ENCODE assay signal across 8 cellular contexts in the genomic region with DNA sequence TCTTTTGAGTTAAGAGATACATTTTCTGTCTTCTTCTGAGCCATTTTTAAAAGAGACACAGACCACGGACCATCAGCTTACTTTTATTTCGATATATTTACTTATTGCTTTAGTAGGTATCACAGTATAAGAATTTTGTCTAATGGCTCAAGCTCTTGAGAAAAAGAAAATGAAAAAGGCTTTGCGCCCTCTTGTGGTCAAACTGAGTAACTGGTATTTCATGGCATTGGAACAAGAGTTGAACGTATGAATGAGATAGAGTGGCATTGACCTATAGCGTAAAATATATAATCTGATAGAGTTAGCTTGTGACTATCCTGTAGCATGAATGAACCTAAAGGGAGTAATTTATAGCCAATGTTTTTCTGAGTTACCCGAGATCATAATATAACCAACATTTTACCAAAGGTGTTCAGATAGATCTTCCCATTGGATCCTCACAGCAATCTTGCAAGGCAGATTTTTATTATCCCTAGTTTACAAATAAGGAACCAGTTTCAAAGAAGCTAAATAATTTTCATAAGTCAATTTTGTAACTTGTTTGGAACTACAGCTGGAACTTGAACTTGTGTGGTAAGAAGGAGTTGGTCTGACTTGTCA.
DNase-seq lines count a peak whose midpoint lies in the region; ATAC-seq and TF ChIP-seq lines count a peak whose summit lies in the region.

No MANE protein-coding gene starts in this region.

- H3K4me1 ChIP-seq in body of pancreas: no peaks in the 10 kb centered on the region

- H3K4me3 ChIP-seq in body of pancreas: no peak overlapping the region

- H3K9me3 Mint-ChIP-seq in stimulated activated naive B cell treated with anti-CD40 and anti-IgM and Interleukin-4, amounts not matched to agents 10 μg/mL and 1 μg/mL and 100 μg/mL, for 72 hours: no peaks in the 10 kb centered on the region

- no peaks in the 10 kb centered on the region for H3K27me3 ChIP-seq in body of pancreas

- peak; percentile 64 to 89 (median 74) for TF ChIP-seq CTCF in body of pancreas (IDR thresholded peaks at IDR 0.05)

- H3K27ac Mint-ChIP-seq in stimulated activated naive B cell treated with anti-CD40 and anti-IgM and Interleukin-4, amounts not matched to agents 10 μg/mL and 1 μg/mL and 100 μg/mL, for 72 hours: no peak overlapping the region

- no peak for TF ChIP-seq POLR2A in body of pancreas (IDR thresholded peaks at IDR 0.05)

- WGBS in body of pancreas, 2 donors: 9% methylated on average over 6 of the region's 6 CpGs

- ATAC-seq in body of pancreas (peak; percentile 62), HG03520 (IDR thresholded peaks at IDR 0.05; ENCODE audit: unreplicated experiment) (no peak), HG03565 (IDR thresholded peaks at IDR 0.05; ENCODE audit: unreplicated experiment) (no peak)
- ATAC-seq in stimulated activated naive B cell treated with anti-CD40 and anti-IgM and Interleukin-4, amounts not matched to agents 10 μg/mL and 1 μg/mL and 100 μg/mL, for 72 hours (replicated peaks): peak; percentile 36 to 52

- no peaks in the 10 kb centered on the region for H3K9me3 ChIP-seq in body of pancreas

- H3K4me3 Mint-ChIP-seq in stimulated activated naive B cell treated with anti-CD40 and anti-IgM and Interleukin-4, amounts not matched to agents 10 μg/mL and 1 μg/mL and 100 μg/mL, for 72 hours: no peak overlapping the region

- intact Hi-C loops in body of pancreas (cut with DNase I): loop anchor here (5.0 to 10.0 kb wide), 4 partner anchors 116 to 304 kb away; no protein-coding TSS in a partner anchor

- no peaks in the 10 kb centered on the region for H3K36me3 Mint-ChIP-seq in stimulated activated naive B cell treated with anti-CD40 and anti-IgM and Interleukin-4, amounts not matched to agents 10 μg/mL and 1 μg/mL and 100 μg/mL, for 72 hours

- H3K36me3 ChIP-seq in body of pancreas (replicated peaks in 1 of 2; ENCODE audit: insufficient read depth in 1 of 2, low read depth in 2 of 2): no peaks in the 10 kb centered on the region

- H3K27me3 Mint-ChIP-seq in stimulated activated naive B cell treated with anti-CD40 and anti-IgM and Interleukin-4, amounts not matched to agents 10 μg/mL and 1 μg/mL and 100 μg/mL, for 72 hours: peaks cover 33 to 34% of the 10 kb centered on the region in 2 donors

- peak; percentile 40 for DNase-seq in D341Med (ENCODE audit: low spot score)
- peak; percentile 53 for DNase-seq in HCEC 1CT
- DNase-seq in NCI-H82 (lab: John Stamatoyannopoulos, UW): peak; percentile 79
- peak; percentile 28 to 39 (median 38) for DNase-seq in body of pancreas
- peak; percentile 90 for DNase-seq in inferior parietal cortex (ENCODE audit: extremely low spot score)
- DNase-seq in stimulated activated naive B cell treated with anti-CD40 and anti-IgM and Interleukin-4, amounts not matched to agents 10 μg/mL and 1 μg/mL and 100 μg/mL, for 72 hours: no peak

- H3K4me1 Mint-ChIP-seq in stimulated activated naive B cell treated with anti-CD40 and anti-IgM and Interleukin-4, amounts not matched to agents 10 μg/mL and 1 μg/mL and 100 μg/mL, for 72 hours: peaks cover 2 to 4% of the 10 kb centered on the region in 2 donors

- H3K27ac ChIP-seq in body of pancreas: no peak overlapping the region

Comparison
In these comparisons a context has a peak if more than half of its experiments do, and no peak if none do; other contexts are left out.
1. ATAC-seq: peak in body of pancreas (single experiment) and stimulated activated naive B cell treated with anti-CD40 and anti-IgM and Interleukin-4, amounts not matched to agents 10 μg/mL and 1 μg/mL and 100 μg/mL, for 72 hours (2 of 2); none in HG03520 (single experiment) and HG03565 (single experiment).